Comparison of ENCODE assay signal across 1 cellular context in genomic region chr1:38026592-38027200, GRCh38.
TF ChIP-seq lines count a peak whose summit lies in the region.

No MANE protein-coding gene starts in this region.

TF ChIP-seq in IMR-90, 13 proteins besides CTCF, POLR2A, EP300 and RAD21 (continued from another document):
- TF ChIP-seq MXI1 (IDR thresholded peaks at IDR 0.05; ENCODE audit: borderline replicate concordance, low read depth, low read length), result no peak
